In genomic region chr1:8944006-8944405, GRCh38 we compare ENCODE assay signal across 19 cellular contexts. TPM values are rescaled to one million over a fixed set of nuclear protein-coding genes. Genes with fewer than 3 reads are reported as not detected.
DNase-seq lines count a peak whose midpoint lies in the region; ATAC-seq and TF ChIP-seq lines count a peak whose summit lies in the region.
"Had no signal": no experiment of that assay in that cellular context is flagged by ENCODE, and none has a peak within 500 bp of the region (broad histone marks: within the 10 kb centered on the region; RNA-seq: fewer than 3 reads in every experiment).

No MANE protein-coding gene starts in this region.

- BruUV-seq in Caco-2 (replicated peaks; lab: Mats Ljungman, UMichigan): no TSS peak

- H3K36me3 Mint-ChIP-seq in activated CD8-positive, alpha-beta T cell treated with anti-CD3 and anti-CD28 coated beads, Interleukin-2, amount 10 ng/mL, durations not matched to agents 7 days and 5 days (ENCODE audit: low read depth): peaks cover 65% of the 10 kb centered on the region
- no peaks in the 10 kb centered on the region for H3K36me3 Mint-ChIP-seq in Caco-2 (ENCODE audit: insufficient read depth, unreplicated experiment)

- peak overlapping the region; percentile 14; the same call in 1 of the 2 replicates for H3K9ac ChIP-seq in ES-I3 (ENCODE audit: low read depth, low read length)
- H3K9ac ChIP-seq: parathyroid adenoma had no signal

- no peak overlapping the region for H3K4me3 Mint-ChIP-seq in activated CD8-positive, alpha-beta T cell treated with anti-CD3 and anti-CD28 coated beads, Interleukin-2, amount 10 ng/mL, durations not matched to agents 7 days and 5 days
- H3K4me3 Mint-ChIP-seq in Caco-2 (ENCODE audit: unreplicated experiment): no peak overlapping the region

- no peaks in the 10 kb centered on the region for H3K9me3 ChIP-seq in ES-I3 (ENCODE audit: control insufficient read depth, insufficient read depth, low read length)
- H3K9me3 ChIP-seq in Caco-2: no peaks in the 10 kb centered on the region
- H3K9me3 ChIP-seq: gastroesophageal sphincter had no signal

- H3K4me1 ChIP-seq in ES-I3 (ENCODE audit: insufficient read depth, low read length): peaks cover 29% of the 10 kb centered on the region
- H3K4me1 ChIP-seq in Caco-2: no peaks in the 10 kb centered on the region
- H3K4me1 ChIP-seq: gastroesophageal sphincter, parathyroid adenoma had no signal

- POLR2A ChIA-PET in activated CD8-positive, alpha-beta T cell treated with anti-CD3 and anti-CD28 coated beads, Interleukin-2, amount 10 ng/mL, durations not matched to agents 7 days and 5 days (lab: Charles Lee): interaction anchor here (1.5 to 16.3 kb wide), 3 partner anchors 11 to 23 kb away, joined by 4 to 410 read pairs (median 177); no protein-coding TSS in a partner anchor
- POLR2A ChIA-PET in Caco-2 (lab: Charles Lee): no interaction called here

- H3K4me1 Mint-ChIP-seq in activated CD8-positive, alpha-beta T cell treated with anti-CD3 and anti-CD28 coated beads, Interleukin-2, amount 10 ng/mL, durations not matched to agents 7 days and 5 days (ENCODE audit: low read depth): peaks cover 96% of the 10 kb centered on the region
- peaks cover 6% of the 10 kb centered on the region for H3K4me1 Mint-ChIP-seq in Caco-2 (ENCODE audit: low read depth, unreplicated experiment)

- H3K4me3 ChIP-seq in Caco-2 (ENCODE audit: low read depth, low read length): no peak overlapping the region
- H3K4me3 ChIP-seq: gastroesophageal sphincter had no signal

- H3K9me3 Mint-ChIP-seq in activated CD8-positive, alpha-beta T cell treated with anti-CD3 and anti-CD28 coated beads, Interleukin-2, amount 10 ng/mL, durations not matched to agents 7 days and 5 days (ENCODE audit: insufficient read depth): no peaks in the 10 kb centered on the region
- peaks cover 7% of the 10 kb centered on the region for H3K9me3 Mint-ChIP-seq in Caco-2 (ENCODE audit: unreplicated experiment)

- DNase-seq in A172 (ENCODE audit: low spot score) (peak; percentile 5), Caco-2 (no peak), GM20000 (ENCODE audit: low spot score) (no peak)
- no peak for DNase-seq in activated CD8-positive, alpha-beta T cell treated with anti-CD3 and anti-CD28 coated beads, Interleukin-2, amount 10 ng/mL, durations not matched to agents 7 days and 5 days
- DNase-seq: activated CD4-positive, alpha-beta T cell treated with anti-CD3 and anti-CD28 coated beads, Interleukin-2, amount 50 U/mL, for 4 hours; AML-193; DMS53; midbrain; NCI-H1694; NCI-H748 treated with DMSO at 0.1 percent for 48 hours; RPMI8226 had no signal

- H3K27ac Mint-ChIP-seq in activated CD8-positive, alpha-beta T cell treated with anti-CD3 and anti-CD28 coated beads, Interleukin-2, amount 10 ng/mL, durations not matched to agents 7 days and 5 days: peak overlapping the region; percentile 97
- H3K27ac Mint-ChIP-seq in Caco-2 (ENCODE audit: unreplicated experiment): no peak overlapping the region

- TF ChIP-seq CTCF in Caco-2 (IDR thresholded peaks at IDR 0.05; ENCODE audit: insufficient read depth in 1 of 2, low read depth in 1 of 2, low read length in 1 of 2, severe bottlenecking in 1 of 2, unreplicated experiment in 1 of 2): no peak
- no peak for TF ChIP-seq CTCF in GM20000 (IDR thresholded peaks at IDR 0.05; ENCODE audit: extremely low read depth, missing control alignments)

- no peak for ATAC-seq in activated CD8-positive, alpha-beta T cell treated with anti-CD3 and anti-CD28 coated beads, Interleukin-2, amount 10 ng/mL, durations not matched to agents 7 days and 5 days
- ATAC-seq in HG02588 (IDR thresholded peaks at IDR 0.05; ENCODE audit: unreplicated experiment) (no peak), HG03039 (IDR thresholded peaks at IDR 0.05; ENCODE audit: unreplicated experiment) (no peak)
- ATAC-seq: gastroesophageal sphincter had no signal

- intact Hi-C loops in Caco-2 (cut with micrococcal nuclease; ENCODE audit: unreplicated experiment): no loop called here

- H3K27me3 Mint-ChIP-seq in activated CD8-positive, alpha-beta T cell treated with anti-CD3 and anti-CD28 coated beads, Interleukin-2, amount 10 ng/mL, durations not matched to agents 7 days and 5 days (ENCODE audit: low read depth): no peaks in the 10 kb centered on the region
- H3K27me3 Mint-ChIP-seq in Caco-2 (ENCODE audit: insufficient read depth, unreplicated experiment): no peaks in the 10 kb centered on the region

- peak overlapping the region; percentile 93 for H3K27ac ChIP-seq in layer of hippocampus (ENCODE audit: low read depth, low read length)
- H3K27ac ChIP-seq: gastroesophageal sphincter, parathyroid adenoma had no signal

- CTCF ChIA-PET in activated CD8-positive, alpha-beta T cell treated with anti-CD3 and anti-CD28 coated beads, Interleukin-2, amount 10 ng/mL, durations not matched to agents 7 days and 5 days (lab: Charles Lee): interaction anchor here (1.0 to 14.0 kb wide), 6 partner anchors 15 to 61 kb away, joined by 3 to 118 read pairs (median 17); no protein-coding TSS in a partner anchor
- CTCF ChIA-PET in Caco-2 (lab: Charles Lee): interaction anchor here (0.7 kb wide), 1 partner anchor 19 kb away, joined by 3 read pairs; no protein-coding TSS in a partner anchor

- H3K36me3 ChIP-seq in ES-I3 (ENCODE audit: insufficient read depth, low read length) (no peaks in the 10 kb centered on the region), Caco-2 (ENCODE audit: control insufficient read depth, insufficient read depth, low read length) (no peaks in the 10 kb centered on the region)
- H3K36me3 ChIP-seq: gastroesophageal sphincter had no signal

- H3K27me3 ChIP-seq in layer of hippocampus (ENCODE audit: control insufficient read depth, insufficient read depth, low read length) (no peaks in the 10 kb centered on the region), Caco-2 (replicated peaks; ENCODE audit: control insufficient read depth, insufficient read depth, low read length) (no peaks in the 10 kb centered on the region)
- H3K27me3 ChIP-seq: gastroesophageal sphincter had no signal

RNA-seq across cellular contexts. Expression of gene CA6, which starts 1.7 kb away (rescaled TPM):
- total RNA-seq in A172 (2014; rRNA removed; shearing (Covaris generic)): not detected in 2 replicates
- 1 to 10 TPM; 6.3 to 6.4 TPM for total RNA-seq in activated CD8-positive, alpha-beta T cell treated with anti-CD3 and anti-CD28 coated beads, Interleukin-2, amount 10 ng/mL, durations not matched to agents 7 days and 5 days
- not detected in 2 replicates for total RNA-seq in Caco-2 (2022)
- total RNA-seq: gastroesophageal sphincter, LHCN-M2, subcutaneous adipose tissue had no signal
